ENCODE assay signal across 11 cellular contexts in the genomic region with DNA sequence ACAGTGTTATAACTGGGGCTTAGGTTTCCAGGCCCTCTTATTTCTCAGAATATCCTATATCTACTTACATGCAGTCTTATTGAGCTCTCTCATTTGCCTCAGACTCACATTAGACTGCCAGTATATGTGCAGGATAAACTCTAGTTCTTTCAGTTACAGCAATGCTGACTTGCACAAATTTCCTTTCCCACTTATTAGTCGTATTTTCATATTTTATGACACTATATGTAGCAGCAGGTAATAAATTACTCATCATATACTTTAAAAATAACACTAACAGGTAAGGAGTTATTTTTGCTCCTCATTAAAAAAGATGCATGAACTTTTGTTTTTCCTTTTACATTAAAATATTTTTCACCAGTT.
A peak's percentile ranks its signal among the peaks of the same experiment; 100 is the strongest.
DNase-seq lines count a peak whose midpoint lies in the region; ATAC-seq and TF ChIP-seq lines count a peak whose summit lies in the region.
"Had no signal": no experiment of that assay in that cellular context is flagged by ENCODE, and none has a peak within 500 bp of the region (broad histone marks: within the 10 kb centered on the region; RNA-seq: fewer than 3 reads in every experiment).

No MANE protein-coding gene starts in this region.

- intact Hi-C loops in Calu3 (cut with micrococcal nuclease; ENCODE audit: unreplicated experiment) = no loop called here

- no peaks in the 10 kb centered on the region for H3K9me3 Mint-ChIP-seq in Calu3 (ENCODE audit: low read depth, unreplicated experiment)
- H3K9me3 Mint-ChIP-seq: activated naive CD8-positive, alpha-beta T cell treated with anti-CD3 and anti-CD28 coated beads for 36 hours had no signal

- no peak overlapping the region for H3K4me3 ChIP-seq in SJSA1
- peak overlapping the region; percentile 19 to 23 for H3K4me3 ChIP-seq in gastroesophageal sphincter
- peak overlapping the region; percentile 54 for H3K4me3 ChIP-seq in skeletal muscle satellite cell (ENCODE audit: low read length)

- H3K27me3 ChIP-seq in SJSA1 (replicated peaks) (no peaks in the 10 kb centered on the region), gastroesophageal sphincter (no peaks in the 10 kb centered on the region), skeletal muscle satellite cell (ENCODE audit: control insufficient read depth, insufficient read depth, low read length) (no peaks in the 10 kb centered on the region)
- H3K27me3 ChIP-seq: BE2C, neutrophil had no signal

- peak overlapping the region; percentile 82 for H3K9ac ChIP-seq in skeletal muscle satellite cell (ENCODE audit: low read depth, low read length)

- CTCF ChIA-PET in Calu3 (lab: Charles Lee) = no interaction called here

- DNase-seq in Calu3 (no peak), SJSA1 (ENCODE audit: low read depth in 1 of 2, low spot score in 2 of 2) (no peak), NCI-H446 (lab: John Stamatoyannopoulos, UW) (no peak), NCI-H146 treated with DMSO at 0.1 percent for 48 hours (lab: John Stamatoyannopoulos, UW; ENCODE audit: unreplicated experiment) (no peak), NCI-H524 treated with DMSO at 0.1 percent for 48 hours (lab: John Stamatoyannopoulos, UW) (no peak)
- DNase-seq in stimulated activated naive CD8-positive, alpha-beta T cell treated with anti-CD3 and anti-CD28 coated beads, Interleukin-15, Interleukin-2, amounts not matched to agents 100 U/mL and 50 U/mL, for 24 hours = no peak
- DNase-seq: activated naive CD8-positive, alpha-beta T cell treated with anti-CD3 and anti-CD28 coated beads for 36 hours; BE2C had no signal

- H3K27ac Mint-ChIP-seq in Calu3 (ENCODE audit: unreplicated experiment) = peak overlapping the region; percentile 97
- H3K27ac Mint-ChIP-seq: activated naive CD8-positive, alpha-beta T cell treated with anti-CD3 and anti-CD28 coated beads for 36 hours had no signal

- H3K36me3 ChIP-seq in SJSA1 = peaks cover 16% of the 10 kb centered on the region
- H3K36me3 ChIP-seq in gastroesophageal sphincter = no peaks in the 10 kb centered on the region
- H3K36me3 ChIP-seq in skeletal muscle satellite cell (ENCODE audit: insufficient read depth, low read length) = peaks cover 6% of the 10 kb centered on the region
- H3K36me3 ChIP-seq: BE2C, neutrophil had no signal

- TF ChIP-seq CTCF in Calu3 (IDR thresholded peaks at IDR 0.05; ENCODE audit: unreplicated experiment) = no peak
- TF ChIP-seq CTCF in gastroesophageal sphincter (IDR thresholded peaks at IDR 0.05) = no peak

- H3K4me1 Mint-ChIP-seq in Calu3 (ENCODE audit: low read depth, unreplicated experiment) = peaks cover 93% of the 10 kb centered on the region

- peaks cover 91% of the 10 kb centered on the region for H3K4me1 ChIP-seq in SJSA1 (replicated peaks)
- H3K4me1 ChIP-seq in gastroesophageal sphincter = peaks cover 26 to 100% (median 37%) of the 10 kb centered on the region in 3 donors
- H3K4me1 ChIP-seq in skeletal muscle satellite cell (ENCODE audit: control insufficient read depth, insufficient read depth, low read length) = peaks cover 88% of the 10 kb centered on the region
- H3K4me1 ChIP-seq: BE2C had no signal

- peak overlapping the region; percentile 82 for H3K4me2 ChIP-seq in skeletal muscle satellite cell (ENCODE audit: low read length)

- WGBS in gastroesophageal sphincter (ENCODE audit: low coverage in 1 of 2), 2 donors = 44 to 67% methylated on average over 1 of the region's 1 CpG

- no peaks in the 10 kb centered on the region for H3K27me3 Mint-ChIP-seq in Calu3 (ENCODE audit: unreplicated experiment)

- no peak for TF ChIP-seq POLR2A in gastroesophageal sphincter (IDR thresholded peaks at IDR 0.05)

- H3K27ac ChIP-seq in SJSA1 (peak overlapping the region; percentile 78), gastroesophageal sphincter (peak overlapping the region; percentile 73 to 89 (median 89))
- H3K27ac ChIP-seq: neutrophil had no signal

- H3K4me3 Mint-ChIP-seq in Calu3 (ENCODE audit: low read depth, unreplicated experiment) = peak overlapping the region; percentile 54
- H3K4me3 Mint-ChIP-seq: activated naive CD8-positive, alpha-beta T cell treated with anti-CD3 and anti-CD28 coated beads for 36 hours had no signal

- no peaks in the 10 kb centered on the region for H3K9me3 ChIP-seq in SJSA1 (replicated peaks)
- H3K9me3 ChIP-seq in gastroesophageal sphincter = no peaks in the 10 kb centered on the region
- no peaks in the 10 kb centered on the region for H3K9me3 ChIP-seq in skeletal muscle satellite cell (replicated peaks; ENCODE audit: low read length)
- H3K9me3 ChIP-seq: BE2C, neutrophil had no signal

- TF ChIP-seq EP300 in gastroesophageal sphincter (IDR thresholded peaks at IDR 0.05) = no peak

- H3K36me3 Mint-ChIP-seq in Calu3 (ENCODE audit: insufficient read depth, unreplicated experiment) = peaks cover 20% of the 10 kb centered on the region
- H3K36me3 Mint-ChIP-seq: activated naive CD8-positive, alpha-beta T cell treated with anti-CD3 and anti-CD28 coated beads for 36 hours had no signal

- ATAC-seq in gastroesophageal sphincter = no peak
- no peak for ATAC-seq in stimulated activated naive CD8-positive, alpha-beta T cell treated with anti-CD3 and anti-CD28 coated beads, Interleukin-15, Interleukin-2, amounts not matched to agents 100 U/mL and 50 U/mL, for 24 hours

- no TSS peak for BruUV-seq in Calu3 (replicated peaks; lab: Mats Ljungman, UMichigan)
